ENCODE assay signal across 8 cellular contexts in the genomic region with DNA sequence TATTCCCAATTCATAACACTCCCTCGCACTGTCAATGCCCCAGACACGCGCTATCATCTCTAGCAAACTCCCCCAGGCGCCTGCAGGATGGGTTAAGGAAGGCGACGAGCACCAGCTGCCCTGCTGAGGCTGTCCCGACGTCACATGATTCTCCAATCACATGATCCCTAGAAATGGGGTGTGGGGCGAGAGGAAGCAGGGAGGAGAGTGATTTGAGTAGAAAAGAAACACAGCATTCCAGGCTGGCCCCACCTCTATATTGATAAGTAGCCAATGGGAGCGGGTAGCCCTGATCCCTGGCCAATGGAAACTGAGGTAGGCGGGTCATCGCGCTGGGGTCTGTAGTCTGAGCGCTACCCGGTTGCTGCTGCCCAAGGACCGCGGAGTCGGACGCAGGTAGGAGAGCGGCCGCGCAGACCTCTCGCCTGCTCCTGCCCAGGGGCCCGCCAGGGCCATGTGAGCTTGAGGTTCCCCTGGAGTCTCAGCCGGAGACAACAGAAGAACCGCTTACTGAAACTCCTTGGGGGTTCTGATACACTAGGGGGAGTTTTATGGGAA. TPM values are rescaled to one million over a fixed set of nuclear protein-coding genes. Genes with fewer than 3 reads are reported as not detected.
DNase-seq lines count a peak whose midpoint lies in the region; ATAC-seq and TF ChIP-seq lines count a peak whose summit lies in the region.

A gene (plus strand): TSS at position 364 of the 558 bp plus-strand sequence. CDS start 3,863 bp downstream, outside the sequence.

- H3K27ac ChIP-seq in left ventricle myocardium inferior (replicated peaks) = peak within 1 kb of the TSS; percentile 91

- H3K4me1 Mint-ChIP-seq in T-helper 17 cell = peaks cover 26% of the 10 kb centered on the region
- H3K4me1 Mint-ChIP-seq in progenitor cell of endocrine pancreas (ENCODE audit: low read depth) = peaks cover 3% of the 10 kb centered on the region

- H3K36me3 Mint-ChIP-seq in T-helper 17 cell (ENCODE audit: low read depth) = no peaks in the 10 kb centered on the region
- no peaks in the 10 kb centered on the region for H3K36me3 Mint-ChIP-seq in progenitor cell of endocrine pancreas (ENCODE audit: insufficient read depth)

- peaks cover 8% of the 10 kb centered on the region for H3K27me3 Mint-ChIP-seq in T-helper 17 cell
- H3K27me3 Mint-ChIP-seq in progenitor cell of endocrine pancreas = peaks cover 24% of the 10 kb centered on the region

- H3K4me3 ChIP-seq in left ventricle myocardium inferior = peak within 1 kb of the TSS; percentile 84

- H3K4me3 Mint-ChIP-seq in T-helper 17 cell = peak within 1 kb of the TSS; percentile 94
- H3K4me3 Mint-ChIP-seq in progenitor cell of endocrine pancreas (ENCODE audit: low read depth) = peak within 1 kb of the TSS; percentile 82

- CTCF ChIA-PET in GM10248 (lab: Yijun Ruan, JAX) = interaction anchor here (0.9 to 18.4 kb wide), 26 partner anchors 10 to 401 kb away, joined by 3 to 250 read pairs (median 5); a partner anchor contains a TSS

- no peaks in the 10 kb centered on the region for H3K27me3 ChIP-seq in left ventricle myocardium inferior (ENCODE audit: low read depth)

- H3K9me3 ChIP-seq in T-helper 17 cell (ENCODE audit: control insufficient read depth, low read length, poor library complexity, severe bottlenecking) (no peaks in the 10 kb centered on the region), left ventricle myocardium inferior (replicated peaks) (no peaks in the 10 kb centered on the region)

- POLR2A ChIA-PET in GM10248 (lab: Yijun Ruan, JAX) = interaction anchor here (0.7 to 1.2 kb wide), 3 partner anchors 20 to 135 kb away, joined by 3 read pairs; a partner anchor contains a TSS

- peaks cover 9% of the 10 kb centered on the region for H3K36me3 ChIP-seq in left ventricle myocardium inferior

- no peaks in the 10 kb centered on the region for H3K9me3 Mint-ChIP-seq in progenitor cell of endocrine pancreas (ENCODE audit: low read depth)

- intact Hi-C loops in left ventricle myocardium inferior (cut with micrococcal nuclease) = no loop called here

- peak within 1 kb of the TSS; percentile 94 for H3K27ac Mint-ChIP-seq in T-helper 17 cell
- peak within 1 kb of the TSS; percentile 96 for H3K27ac Mint-ChIP-seq in progenitor cell of endocrine pancreas

- DNase-seq in GM10248 (ENCODE audit: extremely low spot score) (peak; percentile 94), NCI-H146 treated with DMSO at 0.1 percent for 48 hours (lab: John Stamatoyannopoulos, UW; ENCODE audit: unreplicated experiment) (peak; percentile 98), T-helper 17 cell (peak; percentile 67 to 78 (median 72)), amygdala (lab: John Stamatoyannopoulos, UW) (peak; percentile 26 to 99 (median 95)), left ventricle myocardium inferior (peak; percentile 91), progenitor cell of endocrine pancreas (ENCODE audit: low spot score, unreplicated experiment) (peak; percentile 91), ureter (ENCODE audit: low spot score) (peak; percentile 97)

- TF ChIP-seq CTCF in GM10248 (IDR thresholded peaks at IDR 0.05; ENCODE audit: control extremely low read depth, extremely low read depth, low read depth, missing control alignments) (no peak), left ventricle myocardium inferior (IDR thresholded peaks at IDR 0.05; ENCODE audit: borderline replicate concordance) (no peak), progenitor cell of endocrine pancreas (IDR thresholded peaks at IDR 0.05; ENCODE audit: unreplicated experiment) (no peak)

- peaks cover 26% of the 10 kb centered on the region for H3K4me1 ChIP-seq in left ventricle myocardium inferior

- peak; percentile 67 for ATAC-seq in HG02642 (IDR thresholded peaks at IDR 0.05; ENCODE audit: poor library complexity, unreplicated experiment)
- peak; percentile 98 for ATAC-seq in T-helper 17 cell

RNA-seq across cellular contexts. Expression of the gene that starts here (rescaled TPM):
- total RNA-seq in T-helper 17 cell (10 to 100 TPM; 31.7 to 47.7 TPM), left ventricle myocardium inferior (160 TPM), progenitor cell of endocrine pancreas (97.9 and 99.7 TPM in 2 replicates), ureter (341 TPM)

Comparison
In these comparisons a context has a peak if more than half of its experiments do, and no peak if none do; other contexts are left out.
1. Peak in every context shown above with its lines: DNase-seq, ATAC-seq, H3K4me3 ChIP-seq and H3K27ac ChIP-seq.